Comparison of ENCODE assay signal across 8 cellular contexts in the genomic region with DNA sequence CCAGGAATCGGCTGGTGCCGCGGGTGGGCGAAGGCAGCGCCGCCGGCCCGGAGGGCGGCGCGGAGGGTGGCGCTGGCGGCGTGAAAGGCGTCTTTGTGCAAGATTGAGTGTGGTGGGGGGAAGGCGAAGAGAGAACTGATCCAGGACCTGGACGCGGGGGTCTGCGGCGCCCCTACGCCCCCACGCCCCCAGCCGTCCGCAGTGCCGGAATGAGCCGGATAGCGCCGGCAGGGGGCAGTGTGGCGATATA. TPM values are rescaled to one million over a fixed set of nuclear protein-coding genes. Genes with fewer than 3 reads are reported as not detected.
DNase-seq lines count a peak whose midpoint lies in the region; ATAC-seq and TF ChIP-seq lines count a peak whose summit lies in the region.

No MANE protein-coding gene starts in this region.

- peak; percentile 68; the same call in 1 of the 2 replicates for TF ChIP-seq CTCF in AG04450 (IDR thresholded peaks at IDR 0.05; ENCODE audit: low read depth, low read length)
- peak; percentile 83 for TF ChIP-seq CTCF in LNCAP (IDR thresholded peaks at IDR 0.05)

- H3K27ac ChIP-seq in AG04450 (ENCODE audit: low read depth, low read length) (peak overlapping the region; percentile 97), rectal smooth muscle tissue (ENCODE audit: low read depth, low read length) (peak overlapping the region; percentile 56)

- peak overlapping the region; percentile 52 for H3K9ac ChIP-seq in rectal smooth muscle tissue (ENCODE audit: low read length)

- no peaks in the 10 kb centered on the region for H3K36me3 ChIP-seq in rectal smooth muscle tissue (ENCODE audit: control insufficient read depth, insufficient read depth, low read length)

- in situ Hi-C loops in KBM-7 (cut with MboI; ENCODE audit: low pct_unique_long_range_greater_than_20kb, low sequenced_read_pairs), result no loop called here

- ATAC-seq in left ventricle myocardium superior, result no peak
- no peak for ATAC-seq in HG03571 (IDR thresholded peaks at IDR 0.05; ENCODE audit: unreplicated experiment)

- H3K27me3 ChIP-seq in AG04450 (ENCODE audit: control insufficient read depth, insufficient read depth, low read length) (no peaks in the 10 kb centered on the region), rectal smooth muscle tissue (ENCODE audit: control insufficient read depth, insufficient read depth, low read length) (no peaks in the 10 kb centered on the region)

- H3K4me1 ChIP-seq in rectal smooth muscle tissue (ENCODE audit: control insufficient read depth, insufficient read depth, low read length), result no peaks in the 10 kb centered on the region

- H3K9me3 ChIP-seq in AG04450 (ENCODE audit: control insufficient read depth, insufficient read depth, low read length), result no peaks in the 10 kb centered on the region; the same call in 1 of the 2 replicates

- CTCF ChIA-PET in AG04450 (lab: Charles Lee), result interaction anchor here (0.6 to 5.4 kb wide), 68 partner anchors 10 to 1537 kb away, joined by 3 to 38 read pairs (median 5); no protein-coding TSS in a partner anchor

- POLR2A ChIA-PET in AG04450 (lab: Yijun Ruan, JAX), result interaction anchor here (0.7 to 4.1 kb wide), 16 partner anchors 20 to 1235 kb away, joined by 3 to 30 read pairs (median 4); no protein-coding TSS in a partner anchor

- DNase-seq in AG04450 (ENCODE audit: low read depth, low spot score) (no peak), left ventricle myocardium superior (peak; percentile 73), NCI-H187 treated with DMSO at 0.1 percent for 48 hours (lab: John Stamatoyannopoulos, UW) (no peak), KBM-7 (no peak)
- DNase-seq in activated naive CD4-positive, alpha-beta T cell treated with anti-CD3 and anti-CD28 coated beads, Interleukin-2, amount 50 U/mL, for 16 hours, result peak; percentile 68

- intact Hi-C loops in left ventricle myocardium superior (cut with micrococcal nuclease), result no loop called here

- H3K4me3 ChIP-seq in AG04450 (ENCODE audit: low read depth, low read length) (peak overlapping the region; percentile 92), rectal smooth muscle tissue (ENCODE audit: low read length) (peak overlapping the region; percentile 86)

RNA-seq across cellular contexts. Expression of a gene that starts 4.5 kb away (rescaled TPM):
- 53.6 and 57.7 TPM in 2 replicates for polyA plus RNA-seq in AG04450 (2011; rRNA removed)
- polyA minus RNA-seq in AG04450 (2011; rRNA and poly(A)+ RNA removed), result 81.7 and 99.1 TPM in 2 replicates
- 14.3 TPM for total RNA-seq in left ventricle myocardium superior

Comparison
In these comparisons a context has a peak if more than half of its experiments do, and no peak if none do; other contexts are left out.
1. DNase-seq: peak in activated naive CD4-positive, alpha-beta T cell treated with anti-CD3 and anti-CD28 coated beads, Interleukin-2, amount 50 U/mL, for 16 hours (single experiment) and left ventricle myocardium superior (single experiment); none in AG04450 (single experiment), NCI-H187 treated with DMSO at 0.1 percent for 48 hours (single experiment) and KBM-7 (single experiment).